Comparison of ENCODE assay signal across 8 cellular contexts in genomic region chr5:34007675-34008600, GRCh38. TPM values are rescaled to one million over a fixed set of nuclear protein-coding genes. Genes with fewer than 3 reads are reported as not detected.
DNase-seq lines count a peak whose midpoint lies in the region; ATAC-seq and TF ChIP-seq lines count a peak whose summit lies in the region.

Gene AMACR, minus strand, starts transcription at chr5:34008050. Its CDS starts 31 bp downstream, at chr5:34008019.

- H3K9me3 ChIP-seq in BE2C = no peaks in the 10 kb centered on the region

- peak; percentile 94 for ATAC-seq in HG03439 (IDR thresholded peaks at IDR 0.05; ENCODE audit: unreplicated experiment)
- ATAC-seq in activated CD4-positive, alpha-beta T cell treated with anti-CD3 and anti-CD28 coated beads for 36 hours = peak; percentile 95

- H3K27ac Mint-ChIP-seq in activated CD4-positive, alpha-beta T cell treated with anti-CD3 and anti-CD28 coated beads for 36 hours = peak within 1 kb of the TSS; percentile 90

- TF ChIP-seq CTCF in BE2C (IDR thresholded peaks at IDR 0.05; ENCODE audit: low read depth, low read length) (no peak), choroid plexus epithelial cell (conservative IDR thresholded peaks at IDR 0.05; ENCODE audit: low read depth, low read length) (no peak)

- no peaks in the 10 kb centered on the region for H3K9me3 Mint-ChIP-seq in activated CD4-positive, alpha-beta T cell treated with anti-CD3 and anti-CD28 coated beads for 36 hours (ENCODE audit: low read depth)

- intact Hi-C loops in activated CD4-positive, alpha-beta T cell treated with anti-CD3 and anti-CD28 coated beads for 36 hours (cut with DNase I, micrococcal nuclease) = loop anchor here (1.0 to 10.0 kb wide), 8 partner anchors 567 to 1696 kb away; partner anchors contain the start of genes DNAJC21 (in 2 of the 2), TARS1 (in 2 of the 2), BRIX1 (in 1 of the 2) and MTMR12 (in 1 of the 2)

- H3K4me1 ChIP-seq in BE2C = no peaks in the 10 kb centered on the region

- H3K27ac ChIP-seq in layer of hippocampus (ENCODE audit: low read depth, low read length) = peak within 1 kb of the TSS; percentile 92

- peak within 1 kb of the TSS; percentile 93 for H3K4me3 ChIP-seq in BE2C (ENCODE audit: low read depth, low read length)
- H3K4me3 ChIP-seq in choroid plexus epithelial cell (ENCODE audit: low read depth, low read length) = peak within 1 kb of the TSS; percentile 85

- H3K27me3 Mint-ChIP-seq in activated CD4-positive, alpha-beta T cell treated with anti-CD3 and anti-CD28 coated beads for 36 hours = no peaks in the 10 kb centered on the region

- no peaks in the 10 kb centered on the region for H3K36me3 ChIP-seq in BE2C

- no peaks in the 10 kb centered on the region for H3K27me3 ChIP-seq in BE2C
- H3K27me3 ChIP-seq in layer of hippocampus (ENCODE audit: control insufficient read depth, insufficient read depth, low read length) = no peaks in the 10 kb centered on the region

- CTCF ChIA-PET in activated CD4-positive, alpha-beta T cell treated with anti-CD3 and anti-CD28 coated beads for 36 hours (lab: Charles Lee) = interaction anchor here (0.5 to 1.5 kb wide), 4 partner anchors 9 to 28 kb away, joined by 4 to 7 read pairs (median 5); no protein-coding TSS in a partner anchor

- POLR2A ChIA-PET in activated CD4-positive, alpha-beta T cell treated with anti-CD3 and anti-CD28 coated beads for 36 hours (lab: Charles Lee) = interaction anchor here (1.2 kb wide), 1 partner anchor 14 kb away, joined by 3 read pairs; no protein-coding TSS in a partner anchor

- DNase-seq in BE2C (peak; percentile 91), GM19238 (ENCODE audit: insufficient read length, low spot score) (peak; percentile 86), NCI-H510A (lab: John Stamatoyannopoulos, UW) (peak; percentile 93), choroid plexus epithelial cell (ENCODE audit: low read depth) (peak; percentile 94)
- DNase-seq in activated CD4-positive, alpha-beta T cell treated with anti-CD3 and anti-CD28 coated beads for 36 hours = peak; percentile 96
- peak; percentile 41 to 85 (median 80) for DNase-seq in stimulated activated CD4-positive, alpha-beta T cell treated with anti-CD3 and anti-CD28 coated beads, Interleukin-1b, Interleukin-23, amount 100 ng/mL, for 24 hours (ENCODE audit: low read depth in 4 of 4, low spot score in 1 of 4)

- H3K4me3 Mint-ChIP-seq in activated CD4-positive, alpha-beta T cell treated with anti-CD3 and anti-CD28 coated beads for 36 hours = peak within 1 kb of the TSS; percentile 77

- H3K4me1 Mint-ChIP-seq in activated CD4-positive, alpha-beta T cell treated with anti-CD3 and anti-CD28 coated beads for 36 hours = peaks cover 32% of the 10 kb centered on the region

- H3K36me3 Mint-ChIP-seq in activated CD4-positive, alpha-beta T cell treated with anti-CD3 and anti-CD28 coated beads for 36 hours (ENCODE audit: low read depth) = peaks cover 2% of the 10 kb centered on the region

RNA-seq across cellular contexts. Expression of gene AMACR, which starts in this region (rescaled TPM):
- 9.6 TPM for polyA plus RNA-seq in BE2C (2012; ENCODE audit: insufficient read depth, insufficient read length, low read depth)
- total RNA-seq in activated CD4-positive, alpha-beta T cell treated with anti-CD3 and anti-CD28 coated beads for 36 hours = 1 to 10 TPM; 3.3 to 6.0 TPM

Comparison
In these comparisons a context has a peak if more than half of its experiments do, and no peak if none do; other contexts are left out.
1. Peak in every context shown above with its lines: DNase-seq, ATAC-seq, H3K4me3 ChIP-seq and H3K27ac ChIP-seq.